In the genomic region with DNA sequence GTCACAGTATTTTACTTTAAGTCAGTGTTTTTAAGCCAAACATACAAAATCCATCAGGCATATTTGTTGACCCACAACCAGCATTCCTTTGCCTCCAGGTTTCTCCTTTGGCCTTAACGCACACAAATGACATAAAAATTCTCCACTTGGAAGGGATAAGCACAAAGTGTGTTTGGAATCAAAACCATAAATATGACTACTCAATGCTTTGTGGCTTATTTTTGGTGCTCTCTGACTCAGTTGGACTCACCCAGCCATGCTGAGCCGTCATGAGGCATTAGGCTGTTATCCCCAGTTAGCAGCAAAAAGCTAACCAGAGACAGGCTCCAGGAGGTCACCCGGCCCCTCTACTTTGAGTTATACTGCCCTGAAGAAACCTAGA, we compare ENCODE assay signal across 8 cellular contexts. TPM values are rescaled to one million over a fixed set of nuclear protein-coding genes. Genes with fewer than 3 reads are reported as not detected.
DNase-seq lines count a peak whose midpoint lies in the region; ATAC-seq and TF ChIP-seq lines count a peak whose summit lies in the region.

No MANE protein-coding gene starts in this region.

- no peak for TF ChIP-seq CTCF in right atrium auricular region (IDR thresholded peaks at IDR 0.05)
- TF ChIP-seq CTCF in lung (IDR thresholded peaks at IDR 0.05; ENCODE audit: control extremely low read depth, extremely low read depth): no peak
- no peak for TF ChIP-seq CTCF in vagina (IDR thresholded peaks at IDR 0.05)

- H3K9me3 ChIP-seq in right atrium auricular region (no peaks in the 10 kb centered on the region), lung (ENCODE audit: control insufficient read depth in 2 of 2, insufficient read depth in 1 of 2, low read length in 1 of 2) (no peaks in the 10 kb centered on the region), vagina (no peaks in the 10 kb centered on the region)

- 62 to 76% methylated on average over 3 of the region's 3 CpGs for WGBS in lung, 2 donors

- intact Hi-C loops in Right ventricle myocardium inferior (cut with DNase I) (loop anchor here (2.0 kb wide), 1 partner anchor 50 kb away; a partner anchor contains a TSS), vagina (cut with DNase I) (no loop called here)

- H3K27ac ChIP-seq in right atrium auricular region: peak overlapping the region; percentile 96
- peak overlapping the region; percentile 19 to 75 for H3K27ac ChIP-seq in lung (ENCODE audit: low read depth in 1 of 2, low read length in 1 of 2)
- H3K27ac ChIP-seq in vagina: peak overlapping the region; percentile 93

- peak overlapping the region; percentile 71 to 76 for H3K4me3 ChIP-seq in right atrium auricular region
- peak overlapping the region; percentile 74 for H3K4me3 ChIP-seq in lung
- peak overlapping the region; percentile 70 to 85 for H3K4me3 ChIP-seq in vagina

- ATAC-seq in Right ventricle myocardium inferior (no peak), lung (ENCODE audit: insufficient read depth, low FRiP score) (no peak)

- DNase-seq in right atrium auricular region (ENCODE audit: low spot score) (no peak), Right ventricle myocardium inferior (ENCODE audit: missing footprints) (no peak), astrocyte of the hippocampus (ENCODE audit: low read depth, low spot score) (peak; percentile 60), lung (ENCODE audit: low spot score) (no peak), vagina (ENCODE audit: extremely low spot score in 2 of 2) (no peak), NOMO-1 (lab: John Stamatoyannopoulos, UW; ENCODE audit: unreplicated experiment in 2 of 2) (no peak), NCI-H510A (lab: John Stamatoyannopoulos, UW) (no peak), NCI-H2171 treated with DMSO at 0.1 percent for 48 hours (lab: John Stamatoyannopoulos, UW) (no peak)

- H3K36me3 ChIP-seq in right atrium auricular region: no peaks in the 10 kb centered on the region
- no peaks in the 10 kb centered on the region for H3K36me3 ChIP-seq in lung (ENCODE audit: control insufficient read depth in 2 of 2, insufficient read depth in 2 of 2, low read length in 2 of 2)
- H3K36me3 ChIP-seq in vagina: no peaks in the 10 kb centered on the region

- H3K27me3 ChIP-seq in right atrium auricular region: no peaks in the 10 kb centered on the region
- H3K27me3 ChIP-seq in lung (ENCODE audit: control insufficient read depth, insufficient read depth): no peaks in the 10 kb centered on the region
- no peaks in the 10 kb centered on the region for H3K27me3 ChIP-seq in vagina

- H3K4me1 ChIP-seq in right atrium auricular region (peaks cover 0 to 78% of the 10 kb centered on the region in 2 donors), lung (ENCODE audit: control insufficient read depth in 2 of 2, insufficient read depth in 2 of 2, low read length in 2 of 2) (peaks cover 6 to 16% of the 10 kb centered on the region in 2 donors), vagina (peaks cover 63% of the 10 kb centered on the region)

- no peak for TF ChIP-seq POLR2A in vagina (IDR thresholded peaks at IDR 0.05)

RNA-seq across cellular contexts. Expression of a gene that starts 0.9 kb away (rescaled TPM):
- 10 to 100 TPM; 52.0 to 68.4 TPM for total RNA-seq in right atrium auricular region
- 42.1 TPM for total RNA-seq in Right ventricle myocardium inferior
- total RNA-seq in lung: 10 to 100 TPM; 12.9 to 20.6 TPM
- polyA plus RNA-seq in lung: 10 to 100 TPM in 1 of 2 donors, 1 to 10 TPM in 1; 8.7 to 12.5 TPM
- 25.5 TPM for total RNA-seq in vagina

RNA-seq across cellular contexts. Expression of a gene that starts 2.5 kb away (rescaled TPM):
- total RNA-seq in right atrium auricular region (10 to 100 TPM; 62.2 to 72.3 TPM), Right ventricle myocardium inferior (38.5 TPM), lung (10 to 100 TPM; 23.4 to 31.0 TPM), vagina (27.0 TPM)
- polyA plus RNA-seq in lung: 10 to 100 TPM in 1 of 2 donors, 1 to 10 TPM in 1; 7.8 to 10.1 TPM

RNA-seq across cellular contexts. Expression of a gene that starts 27.1 kb away (rescaled TPM):
- total RNA-seq in right atrium auricular region (1 to 10 TPM; 1.6 to 7.7 TPM), Right ventricle myocardium inferior (not detected), lung (1 to 10 TPM in 1 of 2 donors, under 1 TPM in 1; 0.68 to 1.0 TPM), vagina (0.49 TPM)
- 1 to 10 TPM in 1 of 2 donors, under 1 TPM in 1; 0.37 to 1.3 TPM for polyA plus RNA-seq in lung

RNA-seq across cellular contexts. Expression of a gene that starts 27.2 kb away (rescaled TPM):
- total RNA-seq in right atrium auricular region (under 1 TPM; 0.22 to 0.24 TPM), Right ventricle myocardium inferior (0.30 TPM), lung (1 to 10 TPM; 2.8 to 8.6 TPM), vagina (105 TPM)
- polyA plus RNA-seq in lung: 10 to 100 TPM in 1 of 2 donors, 1 to 10 TPM in 1; 1.9 to 12.2 TPM

RNA-seq across cellular contexts. Expression of a gene that starts 34.6 kb away (rescaled TPM):
- total RNA-seq in right atrium auricular region (10 to 100 TPM; 47.9 to 91.4 TPM), Right ventricle myocardium inferior (92.6 TPM), lung (100 to 1,000 TPM; 194 to 237 TPM), vagina (86.4 TPM)
- polyA plus RNA-seq in lung: 100 to 1,000 TPM; 155 to 308 TPM
